In the genomic region with DNA sequence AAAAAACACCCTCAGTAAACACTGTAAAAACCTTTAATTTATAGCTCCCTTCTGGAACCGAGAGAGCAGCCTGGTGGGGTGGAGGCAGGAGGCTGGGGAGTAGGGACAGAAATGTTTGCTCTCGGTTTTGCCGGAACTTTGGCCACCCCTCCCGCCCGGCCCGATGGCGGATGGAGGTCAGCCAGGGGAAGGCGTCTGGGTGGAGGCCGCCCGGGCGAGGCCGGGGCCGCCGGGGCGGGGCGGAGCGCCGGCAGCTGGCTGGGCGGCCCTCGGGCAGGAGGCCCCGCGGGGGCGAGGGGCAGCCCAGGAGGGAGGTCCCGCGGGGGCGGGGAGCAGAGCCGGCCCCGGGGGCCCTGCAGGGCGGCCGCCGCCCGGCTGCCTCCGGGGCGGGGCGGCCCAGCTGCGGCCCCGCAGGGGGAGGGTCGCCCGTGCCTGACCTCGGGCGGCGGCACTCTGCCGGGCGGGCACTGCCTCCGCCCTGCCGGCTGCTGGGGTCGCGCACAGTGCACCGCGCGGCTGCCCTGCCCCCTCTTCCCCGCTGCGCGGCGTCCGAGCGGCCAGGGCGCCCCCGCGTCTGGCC, we compare ENCODE assay signal across 8 cellular contexts. TPM values are rescaled to one million over a fixed set of nuclear protein-coding genes. Genes with fewer than 3 reads are reported as not detected.
A peak's percentile ranks its signal among the peaks of the same experiment; 100 is the strongest.
DNase-seq lines count a peak whose midpoint lies in the region; ATAC-seq and TF ChIP-seq lines count a peak whose summit lies in the region.

No MANE protein-coding gene starts in this region.

- no peaks in the 10 kb centered on the region for H3K27me3 ChIP-seq in muscle layer of duodenum (ENCODE audit: low read depth, low read length)

- peak; percentile 42 for ATAC-seq in GM18861 (IDR thresholded peaks at IDR 0.05; ENCODE audit: unreplicated experiment)
- ATAC-seq in HG03064 (IDR thresholded peaks at IDR 0.05; ENCODE audit: low read depth, unreplicated experiment): peak; percentile 40
- ATAC-seq in stimulated activated effector memory CD8-positive, alpha-beta T cell treated with anti-CD3 and anti-CD28 coated beads, Interleukin-12 subunit alpha, Interleukin-12 subunit beta, amount 100 ng/mL, for 72 hours: peak; percentile 69

- H3K9me3 Mint-ChIP-seq in stimulated activated effector memory CD8-positive, alpha-beta T cell treated with anti-CD3 and anti-CD28 coated beads, Interleukin-12 subunit alpha, Interleukin-12 subunit beta, amount 100 ng/mL, for 72 hours: no peaks in the 10 kb centered on the region

- peaks cover 7 to 22% of the 10 kb centered on the region in 2 donors for H3K4me1 ChIP-seq in muscle layer of duodenum (ENCODE audit: control insufficient read depth in 1 of 2, insufficient read depth in 2 of 2, low read length in 2 of 2)

- H3K36me3 ChIP-seq in muscle layer of duodenum (ENCODE audit: control insufficient read depth in 1 of 2, insufficient read depth in 2 of 2, low read length in 2 of 2): peaks cover 0 to 10% of the 10 kb centered on the region in 2 donors

- peaks cover 52% of the 10 kb centered on the region for H3K36me3 Mint-ChIP-seq in stimulated activated effector memory CD8-positive, alpha-beta T cell treated with anti-CD3 and anti-CD28 coated beads, Interleukin-12 subunit alpha, Interleukin-12 subunit beta, amount 100 ng/mL, for 72 hours

- H3K4me1 Mint-ChIP-seq in stimulated activated effector memory CD8-positive, alpha-beta T cell treated with anti-CD3 and anti-CD28 coated beads, Interleukin-12 subunit alpha, Interleukin-12 subunit beta, amount 100 ng/mL, for 72 hours: peaks cover 48% of the 10 kb centered on the region

- peak overlapping the region; percentile 93 for H3K27ac ChIP-seq in muscle layer of duodenum (ENCODE audit: low read length)

- no peaks in the 10 kb centered on the region for H3K9me3 ChIP-seq in muscle layer of duodenum (ENCODE audit: control insufficient read depth in 1 of 2, low read length in 2 of 2)

- peak overlapping the region; percentile 87 for H3K27ac Mint-ChIP-seq in stimulated activated effector memory CD8-positive, alpha-beta T cell treated with anti-CD3 and anti-CD28 coated beads, Interleukin-12 subunit alpha, Interleukin-12 subunit beta, amount 100 ng/mL, for 72 hours

- H3K4me3 ChIP-seq in epithelial cell of proximal tubule (ENCODE audit: low read depth, low read length): peak overlapping the region; percentile 51
- peak overlapping the region; percentile 50 to 63 for H3K4me3 ChIP-seq in muscle layer of duodenum (ENCODE audit: low read depth in 1 of 2, low read length in 2 of 2)

- DNase-seq in AG09319 (ENCODE audit: extremely low read depth, low read depth): peak; percentile 71
- DNase-seq in NCI-H526 treated with DMSO at 0.1 percent for 48 hours (lab: John Stamatoyannopoulos, UW): peak; percentile 69
- peak; percentile 16 to 64 (median 26) for DNase-seq in activated CD8-positive, alpha-beta memory T cell treated with anti-CD3 and anti-CD28 coated beads for 48 hours (ENCODE audit: low read depth in 2 of 3, low spot score in 2 of 3)
- DNase-seq in epithelial cell of proximal tubule (ENCODE audit: low read depth): no peak
- peak; percentile 74 to 86 for DNase-seq in stimulated activated effector memory CD8-positive, alpha-beta T cell treated with anti-CD3 and anti-CD28 coated beads, Interleukin-12 subunit alpha, Interleukin-12 subunit beta, amount 100 ng/mL, for 72 hours (ENCODE audit: low spot score in 2 of 2)

- TF ChIP-seq CTCF in AG09319 (IDR thresholded peaks at IDR 0.05; ENCODE audit: low read depth, low read length) (no peak), epithelial cell of proximal tubule (conservative IDR thresholded peaks at IDR 0.05; ENCODE audit: low read depth, low read length) (no peak)

- H3K4me3 Mint-ChIP-seq in stimulated activated effector memory CD8-positive, alpha-beta T cell treated with anti-CD3 and anti-CD28 coated beads, Interleukin-12 subunit alpha, Interleukin-12 subunit beta, amount 100 ng/mL, for 72 hours: peak overlapping the region; percentile 66

RNA-seq across cellular contexts. Expression of a gene that starts 0.8 kb away (rescaled TPM):
- total RNA-seq in epithelial cell of proximal tubule: 25.1 and 29.3 TPM in 2 replicates
